1 cellular context compared by ENCODE assay signal in the genomic region with DNA sequence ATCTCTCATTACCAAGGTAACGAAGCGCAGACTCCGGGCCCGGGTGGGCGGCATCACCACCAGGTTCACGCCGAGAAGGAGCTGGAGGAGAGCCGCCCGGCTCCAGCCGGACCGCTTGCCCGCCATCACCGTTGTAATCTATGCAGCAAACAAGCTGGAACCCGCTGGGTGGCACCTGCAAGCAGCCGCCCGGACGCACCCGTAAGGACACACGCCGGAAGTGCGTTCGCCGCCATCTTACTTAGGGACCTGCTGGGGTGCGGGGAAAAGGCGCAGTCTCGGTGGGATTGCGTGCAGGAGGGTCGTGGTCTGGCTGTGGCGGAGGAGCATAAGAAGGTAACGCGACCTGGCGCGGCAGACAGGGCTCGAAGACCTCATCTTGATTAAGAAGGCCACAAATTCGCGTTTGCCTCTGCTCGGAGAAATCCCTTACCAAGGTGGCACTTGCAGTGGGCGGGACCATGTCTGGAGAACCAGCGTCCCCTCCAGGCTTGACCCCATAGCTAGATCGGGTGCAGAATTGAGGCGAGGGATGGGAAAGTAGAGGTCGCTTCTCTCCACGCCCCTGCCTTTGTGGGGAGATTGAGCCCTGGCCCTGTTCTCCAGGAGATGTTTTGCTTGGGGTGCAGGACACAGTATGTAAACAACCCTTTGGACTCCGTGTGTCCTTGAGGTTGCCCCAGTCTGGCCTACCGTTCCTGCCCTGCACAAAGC.
TF ChIP-seq lines count a peak whose summit lies in the region.

A gene with protein sequence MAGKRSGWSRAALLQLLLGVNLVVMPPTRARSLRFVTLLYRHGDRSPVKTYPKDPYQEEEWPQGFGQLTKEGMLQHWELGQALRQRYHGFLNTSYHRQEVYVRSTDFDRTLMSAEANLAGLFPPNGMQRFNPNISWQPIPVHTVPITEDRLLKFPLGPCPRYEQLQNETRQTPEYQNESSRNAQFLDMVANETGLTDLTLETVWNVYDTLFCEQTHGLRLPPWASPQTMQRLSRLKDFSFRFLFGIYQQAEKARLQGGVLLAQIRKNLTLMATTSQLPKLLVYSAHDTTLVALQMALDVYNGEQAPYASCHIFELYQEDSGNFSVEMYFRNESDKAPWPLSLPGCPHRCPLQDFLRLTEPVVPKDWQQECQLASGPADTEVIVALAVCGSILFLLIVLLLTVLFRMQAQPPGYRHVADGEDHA (minus strand): TSS at position 151 of the 714 bp plus-strand sequence. CDS start 25 bp downstream, at position 126.

TF ChIP-seq in WTC11, 78 proteins besides CTCF, POLR2A, EP300 and RAD21 (continued from another document):
- TF ChIP-seq, protein P1, sequence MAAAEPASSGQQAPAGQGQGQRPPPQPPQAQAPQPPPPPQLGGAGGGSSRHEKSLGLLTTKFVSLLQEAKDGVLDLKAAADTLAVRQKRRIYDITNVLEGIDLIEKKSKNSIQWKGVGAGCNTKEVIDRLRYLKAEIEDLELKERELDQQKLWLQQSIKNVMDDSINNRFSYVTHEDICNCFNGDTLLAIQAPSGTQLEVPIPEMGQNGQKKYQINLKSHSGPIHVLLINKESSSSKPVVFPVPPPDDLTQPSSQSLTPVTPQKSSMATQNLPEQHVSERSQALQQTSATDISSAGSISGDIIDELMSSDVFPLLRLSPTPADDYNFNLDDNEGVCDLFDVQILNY (CRISPR knock-in tag; IDR thresholded peaks at IDR 0.05): peak; percentile 86
- TF ChIP-seq, protein P2, sequence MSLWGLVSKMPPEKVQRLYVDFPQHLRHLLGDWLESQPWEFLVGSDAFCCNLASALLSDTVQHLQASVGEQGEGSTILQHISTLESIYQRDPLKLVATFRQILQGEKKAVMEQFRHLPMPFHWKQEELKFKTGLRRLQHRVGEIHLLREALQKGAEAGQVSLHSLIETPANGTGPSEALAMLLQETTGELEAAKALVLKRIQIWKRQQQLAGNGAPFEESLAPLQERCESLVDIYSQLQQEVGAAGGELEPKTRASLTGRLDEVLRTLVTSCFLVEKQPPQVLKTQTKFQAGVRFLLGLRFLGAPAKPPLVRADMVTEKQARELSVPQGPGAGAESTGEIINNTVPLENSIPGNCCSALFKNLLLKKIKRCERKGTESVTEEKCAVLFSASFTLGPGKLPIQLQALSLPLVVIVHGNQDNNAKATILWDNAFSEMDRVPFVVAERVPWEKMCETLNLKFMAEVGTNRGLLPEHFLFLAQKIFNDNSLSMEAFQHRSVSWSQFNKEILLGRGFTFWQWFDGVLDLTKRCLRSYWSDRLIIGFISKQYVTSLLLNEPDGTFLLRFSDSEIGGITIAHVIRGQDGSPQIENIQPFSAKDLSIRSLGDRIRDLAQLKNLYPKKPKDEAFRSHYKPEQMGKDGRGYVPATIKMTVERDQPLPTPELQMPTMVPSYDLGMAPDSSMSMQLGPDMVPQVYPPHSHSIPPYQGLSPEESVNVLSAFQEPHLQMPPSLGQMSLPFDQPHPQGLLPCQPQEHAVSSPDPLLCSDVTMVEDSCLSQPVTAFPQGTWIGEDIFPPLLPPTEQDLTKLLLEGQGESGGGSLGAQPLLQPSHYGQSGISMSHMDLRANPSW (CRISPR knock-in tag; conservative IDR thresholded peaks at IDR 0.05; ENCODE audit: low read depth): no peak
- TF ChIP-seq ETV6 (CRISPR knock-in tag; IDR thresholded peaks at IDR 0.05) (peak; percentile 95), SP1 (CRISPR knock-in tag; conservative IDR thresholded peaks at IDR 0.05) (peak; percentile 91)
- TF ChIP-seq, protein P3, sequence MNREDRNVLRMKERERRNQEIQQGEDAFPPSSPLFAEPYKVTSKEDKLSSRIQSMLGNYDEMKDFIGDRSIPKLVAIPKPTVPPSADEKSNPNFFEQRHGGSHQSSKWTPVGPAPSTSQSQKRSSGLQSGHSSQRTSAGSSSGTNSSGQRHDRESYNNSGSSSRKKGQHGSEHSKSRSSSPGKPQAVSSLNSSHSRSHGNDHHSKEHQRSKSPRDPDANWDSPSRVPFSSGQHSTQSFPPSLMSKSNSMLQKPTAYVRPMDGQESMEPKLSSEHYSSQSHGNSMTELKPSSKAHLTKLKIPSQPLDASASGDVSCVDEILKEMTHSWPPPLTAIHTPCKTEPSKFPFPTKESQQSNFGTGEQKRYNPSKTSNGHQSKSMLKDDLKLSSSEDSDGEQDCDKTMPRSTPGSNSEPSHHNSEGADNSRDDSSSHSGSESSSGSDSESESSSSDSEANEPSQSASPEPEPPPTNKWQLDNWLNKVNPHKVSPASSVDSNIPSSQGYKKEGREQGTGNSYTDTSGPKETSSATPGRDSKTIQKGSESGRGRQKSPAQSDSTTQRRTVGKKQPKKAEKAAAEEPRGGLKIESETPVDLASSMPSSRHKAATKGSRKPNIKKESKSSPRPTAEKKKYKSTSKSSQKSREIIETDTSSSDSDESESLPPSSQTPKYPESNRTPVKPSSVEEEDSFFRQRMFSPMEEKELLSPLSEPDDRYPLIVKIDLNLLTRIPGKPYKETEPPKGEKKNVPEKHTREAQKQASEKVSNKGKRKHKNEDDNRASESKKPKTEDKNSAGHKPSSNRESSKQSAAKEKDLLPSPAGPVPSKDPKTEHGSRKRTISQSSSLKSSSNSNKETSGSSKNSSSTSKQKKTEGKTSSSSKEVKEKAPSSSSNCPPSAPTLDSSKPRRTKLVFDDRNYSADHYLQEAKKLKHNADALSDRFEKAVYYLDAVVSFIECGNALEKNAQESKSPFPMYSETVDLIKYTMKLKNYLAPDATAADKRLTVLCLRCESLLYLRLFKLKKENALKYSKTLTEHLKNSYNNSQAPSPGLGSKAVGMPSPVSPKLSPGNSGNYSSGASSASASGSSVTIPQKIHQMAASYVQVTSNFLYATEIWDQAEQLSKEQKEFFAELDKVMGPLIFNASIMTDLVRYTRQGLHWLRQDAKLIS (CRISPR knock-in tag; IDR thresholded peaks at IDR 0.05; ENCODE audit: borderline replicate concordance): peak; percentile 91; the same call in 1 of the 2 replicates
